In genomic region chr6:32005991-32006529, GRCh38 we compare ENCODE assay signal across 10 cellular contexts. TPM values are rescaled to one million over a fixed set of nuclear protein-coding genes. Genes with fewer than 3 reads are reported as not detected.
DNase-seq lines count a peak whose midpoint lies in the region; ATAC-seq and TF ChIP-seq lines count a peak whose summit lies in the region.
"Not testable (repeated sequence)": the region's sequence is repeated elsewhere in the genome, so short reads cannot be mapped to it uniquely, and the experiment has no call there.
"Had no signal": no experiment of that assay in that cellular context is flagged by ENCODE, and none has a peak within 500 bp of the region (broad histone marks: within the 10 kb centered on the region; RNA-seq: fewer than 3 reads in every experiment).

No MANE protein-coding gene starts in this region.

- H4K20me1 ChIP-seq in osteoblast (ENCODE audit: insufficient read depth, low read length), result not testable (repeated sequence)

- H3K27ac ChIP-seq in colonic mucosa; osteoblast (ENCODE audit: low read depth, low read length); suprapubic skin: not testable (repeated sequence)

- not testable (repeated sequence) for H3K27me3 Mint-ChIP-seq in activated B cell treated with CpG ODN at 0.5 μM for 24 hours; activated naive CD4-positive, alpha-beta T cell treated with anti-CD3 and anti-CD28 coated beads for 36 hours (ENCODE audit: low read depth)

- not testable (repeated sequence) for TF ChIP-seq CTCF in GM20000 (IDR thresholded peaks at IDR 0.05; ENCODE audit: extremely low read depth, missing control alignments); activated B cell treated with CpG ODN at 0.5 μM for 24 hours (IDR thresholded peaks at IDR 0.05); colonic mucosa (IDR thresholded peaks at IDR 0.05); osteoblast (IDR thresholded peaks at IDR 0.05; ENCODE audit: extremely low read depth, low read depth, low read length); suprapubic skin (IDR thresholded peaks at IDR 0.05)

- not testable (repeated sequence) for H3K36me3 Mint-ChIP-seq in activated B cell treated with CpG ODN at 0.5 μM for 24 hours (ENCODE audit: low read depth); activated naive CD4-positive, alpha-beta T cell treated with anti-CD3 and anti-CD28 coated beads for 36 hours (ENCODE audit: low read depth)

- WGBS in suprapubic skin, result 87% methylated on average over 8 of the region's 8 CpGs

- H3K79me2 ChIP-seq in osteoblast (ENCODE audit: insufficient read depth, low read length), result not testable (repeated sequence)

- H3K9me3 ChIP-seq in colonic mucosa; osteoblast (ENCODE audit: low read depth, low read length); suprapubic skin: not testable (repeated sequence)

- CTCF ChIA-PET in activated B cell treated with CpG ODN at 0.5 μM for 24 hours (lab: Charles Lee); activated naive CD4-positive, alpha-beta T cell treated with anti-CD3 and anti-CD28 coated beads for 36 hours (lab: Charles Lee): not testable (repeated sequence)

- not testable (repeated sequence) for H3K9me3 Mint-ChIP-seq in activated B cell treated with CpG ODN at 0.5 μM for 24 hours; activated naive CD4-positive, alpha-beta T cell treated with anti-CD3 and anti-CD28 coated beads for 36 hours

- H3K4me1 Mint-ChIP-seq in activated B cell treated with CpG ODN at 0.5 μM for 24 hours; activated naive CD4-positive, alpha-beta T cell treated with anti-CD3 and anti-CD28 coated beads for 36 hours (ENCODE audit: low read depth): not testable (repeated sequence)

- intact Hi-C loops in activated B cell treated with CpG ODN at 0.5 μM for 24 hours (cut with micrococcal nuclease); activated naive CD4-positive, alpha-beta T cell treated with anti-CD3 and anti-CD28 coated beads for 36 hours (cut with micrococcal nuclease); colonic mucosa (cut with DNase I): not testable (repeated sequence)

- H3K4me1 ChIP-seq in colonic mucosa; osteoblast (ENCODE audit: insufficient read depth, low read length); suprapubic skin: not testable (repeated sequence)

- POLR2A ChIA-PET in activated B cell treated with CpG ODN at 0.5 μM for 24 hours (lab: Charles Lee), result interaction anchor here (0.7 kb wide), 1 partner anchor 50 kb away, joined by 3 read pairs; no protein-coding TSS in a partner anchor

- ATAC-seq in activated B cell treated with CpG ODN at 0.5 μM for 24 hours (ENCODE audit: low read depth), result not testable (repeated sequence)

- H3K36me3 ChIP-seq in colonic mucosa; osteoblast (ENCODE audit: insufficient read depth, low read length); suprapubic skin: not testable (repeated sequence)

- H2AFZ ChIP-seq in osteoblast (ENCODE audit: low read length), result not testable (repeated sequence)

- TF ChIP-seq POLR2A in suprapubic skin (IDR thresholded peaks at IDR 0.05), result not testable (repeated sequence)

- H3K4me3 Mint-ChIP-seq in activated B cell treated with CpG ODN at 0.5 μM for 24 hours; activated naive CD4-positive, alpha-beta T cell treated with anti-CD3 and anti-CD28 coated beads for 36 hours: not testable (repeated sequence)

- H3K4me2 ChIP-seq in osteoblast (ENCODE audit: insufficient read depth, low read length), result not testable (repeated sequence)

- H3K9ac ChIP-seq in colonic mucosa (ENCODE audit: low read depth in 2 of 2, low read length in 2 of 2), result not testable (repeated sequence)

- H3K27me3 ChIP-seq in colonic mucosa; osteoblast (ENCODE audit: insufficient read depth, low read length); suprapubic skin: not testable (repeated sequence)

- not testable (repeated sequence) for TF ChIP-seq EP300 in suprapubic skin (IDR thresholded peaks at IDR 0.05)

- not testable (repeated sequence) for H3K27ac Mint-ChIP-seq in activated B cell treated with CpG ODN at 0.5 μM for 24 hours; activated naive CD4-positive, alpha-beta T cell treated with anti-CD3 and anti-CD28 coated beads for 36 hours

- DNase-seq in AG08395 (ENCODE audit: low spot score) (peak; percentile 0), GM20000 (ENCODE audit: low spot score) (peak; percentile 0), activated B cell treated with CpG ODN at 0.5 μM for 24 hours (peak; percentile 14), colonic mucosa (peak; percentile 3), islet precursor cell (peak; percentile 42), osteoblast (ENCODE audit: insufficient read length, low spot score, missing footprints) (peak; percentile 45), suprapubic skin (ENCODE audit: low spot score in 2 of 2) (peak; percentile 14 to 49)
- peak; percentile 3 for DNase-seq in activated naive CD4-positive, alpha-beta T cell treated with anti-CD3 and anti-CD28 coated beads for 36 hours

- not testable (repeated sequence) for H3K4me3 ChIP-seq in colonic mucosa; osteoblast (ENCODE audit: insufficient read depth, low read length); suprapubic skin

RNA-seq across cellular contexts. Expression of gene C4B, which starts 8.5 kb away (rescaled TPM):
- total RNA-seq in activated B cell treated with CpG ODN at 0.5 μM for 24 hours (5.1 and 5.3 TPM in 2 replicates), colonic mucosa (10 to 100 TPM; 11.9 to 19.4 TPM), osteoblast (4.1 and 6.5 TPM in 2 replicates), suprapubic skin (1 to 10 TPM; 1.3 to 9.4 (median 5.1) TPM)
- total RNA-seq in activated naive CD4-positive, alpha-beta T cell treated with anti-CD3 and anti-CD28 coated beads for 36 hours, result 1 to 10 TPM; 2.7 to 3.3 TPM
- total RNA-seq: GM23338 had no signal

RNA-seq across cellular contexts. Expression of gene C4A, which starts 24.2 kb away (rescaled TPM):
- total RNA-seq in activated B cell treated with CpG ODN at 0.5 μM for 24 hours (4.6 and 6.8 TPM in 2 replicates), colonic mucosa (10 to 100 TPM; 15.9 to 23.4 TPM), osteoblast (7.2 and 8.3 TPM in 2 replicates), suprapubic skin (10 to 100 TPM in 1 of 4 donors, 1 to 10 TPM in 3; 4.0 to 10.2 (median 5.3) TPM)
- 1 to 10 TPM; 3.2 to 3.5 TPM for total RNA-seq in activated naive CD4-positive, alpha-beta T cell treated with anti-CD3 and anti-CD28 coated beads for 36 hours

RNA-seq across cellular contexts. Expression of gene CYP21A2, which starts 32.2 kb away (rescaled TPM):
- total RNA-seq in activated B cell treated with CpG ODN at 0.5 μM for 24 hours, result 0.10 TPM in 1 of 2 replicates, not detected in the other
- under 1 TPM in 1 of 2 experiments, not detected in 1; 0.19 TPM for total RNA-seq in activated naive CD4-positive, alpha-beta T cell treated with anti-CD3 and anti-CD28 coated beads for 36 hours
- total RNA-seq in colonic mucosa, result 1 to 10 TPM in 1 of 2 donors, not detected in 1; 3.3 TPM
- under 0.01 and 0.72 TPM in 2 replicates for total RNA-seq in osteoblast
- 1 to 10 TPM in 1 of 4 donors, under 1 TPM in 1, not detected in 2; 0.39 to 2.3 TPM for total RNA-seq in suprapubic skin
- total RNA-seq: GM23338, LHCN-M2 had no signal

RNA-seq across cellular contexts. Expression of gene DXO, which starts 34.1 kb away (rescaled TPM):
- total RNA-seq in activated B cell treated with CpG ODN at 0.5 μM for 24 hours, result 23.7 and 29.4 TPM in 2 replicates
- total RNA-seq in activated naive CD4-positive, alpha-beta T cell treated with anti-CD3 and anti-CD28 coated beads for 36 hours, result 10 to 100 TPM; 12.5 to 13.0 TPM
- 10 to 100 TPM; 13.0 to 16.1 TPM for total RNA-seq in colonic mucosa
- 16.8 and 18.1 TPM in 2 replicates for total RNA-seq in osteoblast
- total RNA-seq in suprapubic skin, result 10 to 100 TPM; 13.1 to 25.3 (median 16.4) TPM

RNA-seq across cellular contexts. Expression of gene SKIC2, which starts 47.1 kb away (rescaled TPM):
- total RNA-seq in activated B cell treated with CpG ODN at 0.5 μM for 24 hours, result 95.8 and 102 TPM in 2 replicates
- total RNA-seq in activated naive CD4-positive, alpha-beta T cell treated with anti-CD3 and anti-CD28 coated beads for 36 hours, result 100 to 1,000 TPM in 1 of 2 experiments, 10 to 100 TPM in 1; 93.6 to 101 TPM
- 10 to 100 TPM; 52.5 to 81.1 TPM for total RNA-seq in colonic mucosa
- total RNA-seq in osteoblast, result 42.0 and 46.0 TPM in 2 replicates
- total RNA-seq in suprapubic skin, result 10 to 100 TPM; 31.3 to 60.4 (median 49.3) TPM
